1 cellular context compared by ENCODE assay signal in genomic region chr7:2894118-2894940, GRCh38.
A peak's percentile ranks its signal among the peaks of the same experiment; 100 is the strongest.
TF ChIP-seq lines count a peak whose summit lies in the region.

No MANE protein-coding gene starts in this region.

TF ChIP-seq in GM12878, 131 proteins besides CTCF, POLR2A, EP300 and RAD21 (continued from another document and continues in another):
- TF ChIP-seq ZBTB40 (IDR thresholded peaks at IDR 0.05; ENCODE audit: borderline replicate concordance) (no peak), SMARCA5 (IDR thresholded peaks at IDR 0.05) (no peak), CUX1 (IDR thresholded peaks at IDR 0.05; ENCODE audit: insufficient replicate concordance, low read depth, low read length) (no peak), HDAC6 (IDR thresholded peaks at IDR 0.05; ENCODE audit: unreplicated experiment) (peak; percentile 13), HCFC1 (IDR thresholded peaks at IDR 0.05; ENCODE audit: low read length) (no peak), SMAD1 (IDR thresholded peaks at IDR 0.05; ENCODE audit: low read depth, partially characterized antibody) (peak; percentile 22), ZNF274 (IDR thresholded peaks at IDR 0.05; ENCODE audit: insufficient read depth, insufficient read length) (no peak), MEF2B (IDR thresholded peaks at IDR 0.05; ENCODE audit: partially characterized antibody, poor library complexity, severe bottlenecking) (peak; percentile 80), EED (IDR thresholded peaks at IDR 0.05; ENCODE audit: low read depth) (peak; percentile 90), ZBTB33 (IDR thresholded peaks at IDR 0.05) (no peak), CEBPB (IDR thresholded peaks at IDR 0.05; ENCODE audit: borderline replicate concordance in 1 of 2, low read depth in 2 of 2, low read length in 2 of 2) (no peak), KDM1A (IDR thresholded peaks at IDR 0.05; ENCODE audit: borderline replicate concordance) (no peak), SREBF2 (IDR thresholded peaks at IDR 0.05; ENCODE audit: low read length) (no peak), ZNF687 (IDR thresholded peaks at IDR 0.05) (no peak), E4F1 (IDR thresholded peaks at IDR 0.05; ENCODE audit: borderline replicate concordance, partially characterized antibody) (peak; percentile 43), MAX (IDR thresholded peaks at IDR 0.05; ENCODE audit: low read depth, low read length) (peak; percentile 17; the same call in 1 of the 2 replicates), STAT1 (conservative IDR thresholded peaks at IDR 0.05) (no peak), NFIC (IDR thresholded peaks at IDR 0.05; ENCODE audit: low read depth, low read length) (peak; percentile 82), BRCA1 (IDR thresholded peaks at IDR 0.05; ENCODE audit: low read depth, low read length) (no peak), NR2C1 (IDR thresholded peaks at IDR 0.05) (no peak), IRF4 (IDR thresholded peaks at IDR 0.05; ENCODE audit: low read depth, low read length) (peak; percentile 14; the same call in 1 of the 2 replicates), SUPT20H (IDR thresholded peaks at IDR 0.05; ENCODE audit: borderline replicate concordance, control insufficient read depth, low read depth, low read length) (no peak), WRNIP1 (IDR thresholded peaks at IDR 0.05; ENCODE audit: borderline replicate concordance, low read depth, low read length) (0 out of 2 replicates have a peak, but pooled peaks have one; percentile 13), ZNF24 (IDR thresholded peaks at IDR 0.05) (no peak), KLF5 (IDR thresholded peaks at IDR 0.05; ENCODE audit: partially characterized antibody) (no peak), MXI1 (IDR thresholded peaks at IDR 0.05; ENCODE audit: low read depth, low read length) (no peak), ZSCAN29 (IDR thresholded peaks at IDR 0.05) (no peak), CEBPZ (IDR thresholded peaks at IDR 0.05; ENCODE audit: low read depth, low read length) (no peak), PML (IDR thresholded peaks at IDR 0.05; ENCODE audit: low read length) (peak; percentile 33; the same call in 1 of the 2 replicates), SPI1 (IDR thresholded peaks at IDR 0.05; ENCODE audit: borderline replicate concordance, insufficient read depth, low read depth, low read length) (peak; percentile 65), LARP7 (IDR thresholded peaks at IDR 0.05) (no peak), RAD51 (IDR thresholded peaks at IDR 0.05) (no peak), TCF12 (IDR thresholded peaks at IDR 0.05; ENCODE audit: low read depth, low read length) (peak; percentile 99), ATF7 (IDR thresholded peaks at IDR 0.05; ENCODE audit: low read depth) (peak; percentile 22; the same call in 1 of the 2 replicates), KAT2A (conservative IDR thresholded peaks at IDR 0.05; ENCODE audit: control insufficient read depth, low read depth, low read length) (no peak)
